ENCODE assay signal across 8 cellular contexts in genomic region chr7:130069978-130070899, GRCh38. TPM values are rescaled to one million over a fixed set of nuclear protein-coding genes. Genes with fewer than 3 reads are reported as not detected.
DNase-seq lines count a peak whose midpoint lies in the region; ATAC-seq and TF ChIP-seq lines count a peak whose summit lies in the region.

KLHDC10 (plus strand) TSS chr7:130070534; CDS start chr7:130070644, 110 bp downstream.

- H3K4me3 Mint-ChIP-seq in activated T-cell treated with anti-CD3 and anti-CD28 coated beads, Interleukin-2, amount 50 U/mL, for 4 hours = peak within 1 kb of the TSS; percentile 93

- H3K4me3 ChIP-seq in Panc1 (ENCODE audit: low read depth in 2 of 2, low read length in 2 of 2) (peak within 1 kb of the TSS; percentile 82 to 91), mucosa of stomach (ENCODE audit: low read length) (peak within 1 kb of the TSS; percentile 77)

- peaks cover 26% of the 10 kb centered on the region for H3K4me1 ChIP-seq in Panc1 (ENCODE audit: control insufficient read depth, insufficient read depth, low read length)
- peaks cover 4% of the 10 kb centered on the region for H3K4me1 ChIP-seq in mucosa of stomach (ENCODE audit: control insufficient read depth, insufficient read depth, low read length)

- peaks cover 3% of the 10 kb centered on the region for H3K9me3 Mint-ChIP-seq in activated T-cell treated with anti-CD3 and anti-CD28 coated beads, Interleukin-2, amount 50 U/mL, for 4 hours

- intact Hi-C loops in Panc1 (cut with micrococcal nuclease; ENCODE audit: unreplicated experiment) = loop anchor here (5.0 to 10.0 kb wide), 4 partner anchors 315 to 762 kb away; partner anchors contain the start of genes CPA1 and MEST

- ATAC-seq in GM21723 (IDR thresholded peaks at IDR 0.05; ENCODE audit: unreplicated experiment) (peak; percentile 95), Panc1 (peak; percentile 99)
- peak; percentile 95 to 96 for ATAC-seq in activated T-cell treated with anti-CD3 and anti-CD28 coated beads, Interleukin-2, amount 50 U/mL, for 4 hours

- H3K36me3 Mint-ChIP-seq in activated T-cell treated with anti-CD3 and anti-CD28 coated beads, Interleukin-2, amount 50 U/mL, for 4 hours (ENCODE audit: insufficient read depth) = peaks cover 5% of the 10 kb centered on the region

- no peak for TF ChIP-seq CTCF in Panc1 (IDR thresholded peaks at IDR 0.05)

- H3K4me1 Mint-ChIP-seq in activated T-cell treated with anti-CD3 and anti-CD28 coated beads, Interleukin-2, amount 50 U/mL, for 4 hours (ENCODE audit: low read depth) = peaks cover 45% of the 10 kb centered on the region

- DNase-seq in DMS53 (lab: John Stamatoyannopoulos, UW) (peak; percentile 100), KG1 (lab: John Stamatoyannopoulos, UW) (peak; percentile 67), Panc1 (ENCODE audit: low read depth, low spot score) (peak; percentile 99), erythroblast (lab: John Stamatoyannopoulos, UW) (peak; percentile 98 to 99)
- peak; percentile 94 for DNase-seq in activated T-cell treated with anti-CD3 and anti-CD28 coated beads, Interleukin-2, amount 50 U/mL, for 4 hours
- peak; percentile 87 to 90 for DNase-seq in stimulated activated CD8-positive, alpha-beta memory T cell treated with anti-CD3 and anti-CD28 coated beads, Interleukin-7, amount 100 ng/mL, for 1 hour (ENCODE audit: low read depth in 2 of 2)

- no peaks in the 10 kb centered on the region for H3K27me3 ChIP-seq in Panc1 (ENCODE audit: control insufficient read depth, insufficient read depth, low read length)
- H3K27me3 ChIP-seq in mucosa of stomach (ENCODE audit: control insufficient read depth, insufficient read depth, low read length) = no peaks in the 10 kb centered on the region

- peak within 1 kb of the TSS; percentile 85 for H3K9ac ChIP-seq in mucosa of stomach (ENCODE audit: low read length)

- in situ Hi-C loops in Panc1 (cut with HindIII; ENCODE audit: low pct_unique_long_range_greater_than_20kb, low sequenced_read_pairs) = no loop called here

- peaks cover 2% of the 10 kb centered on the region for H3K27me3 Mint-ChIP-seq in activated T-cell treated with anti-CD3 and anti-CD28 coated beads, Interleukin-2, amount 50 U/mL, for 4 hours (ENCODE audit: low read depth)

- peaks cover 3% of the 10 kb centered on the region; the same call in 1 of the 2 replicates for H3K36me3 ChIP-seq in Panc1 (ENCODE audit: control insufficient read depth, insufficient read depth, low read length)
- no peaks in the 10 kb centered on the region for H3K36me3 ChIP-seq in mucosa of stomach (ENCODE audit: control insufficient read depth, insufficient read depth, low read length)

- BruUV-seq in Panc1 (replicated peaks; lab: Mats Ljungman, UMichigan) = no TSS peak

- H3K9me3 ChIP-seq in Panc1 (ENCODE audit: control insufficient read depth, insufficient read depth, low read depth, low read length) (no peaks in the 10 kb centered on the region), mucosa of stomach (ENCODE audit: control insufficient read depth, low read length) (no peaks in the 10 kb centered on the region)

- peak within 1 kb of the TSS; percentile 87 for H3K27ac ChIP-seq in Panc1 (ENCODE audit: low read length)

- CTCF ChIA-PET in Panc1 (lab: Charles Lee) = interaction anchor here (0.5 to 1.5 kb wide), 4 partner anchors 203 to 688 kb away, joined by 3 to 8 read pairs (median 4); no protein-coding TSS in a partner anchor

- TF ChIP-seq POLR2A in erythroblast (IDR thresholded peaks at IDR 0.05; ENCODE audit: low read length) = peak; percentile 75

- POLR2A ChIA-PET in Panc1 (lab: Charles Lee) = interaction anchor here (0.5 to 0.7 kb wide), 3 partner anchors 643 to 782 kb away, joined by 4 to 6 read pairs (median 5); no protein-coding TSS in a partner anchor

RNA-seq across cellular contexts. Expression of gene KLHDC10, which starts in this region (rescaled TPM):
- 26.7 TPM for total RNA-seq in Panc1 (2021; ENCODE audit: unreplicated experiment)
- polyA plus RNA-seq in Panc1 (2012; ENCODE audit: insufficient read length) = 21.2 TPM
- 10 to 100 TPM; 13.1 to 15.4 (median 14.9) TPM for total RNA-seq in activated T-cell treated with anti-CD3 and anti-CD28 coated beads, Interleukin-2, amount 50 U/mL, for 4 hours

Comparison
In these comparisons a context has a peak if more than half of its experiments do, and no peak if none do; other contexts are left out.
1. Peak in every context shown above with its lines: DNase-seq, ATAC-seq, H3K4me3 ChIP-seq and H3K27ac ChIP-seq.